Comparison of ENCODE assay signal across 21 cellular contexts in the genomic region with DNA sequence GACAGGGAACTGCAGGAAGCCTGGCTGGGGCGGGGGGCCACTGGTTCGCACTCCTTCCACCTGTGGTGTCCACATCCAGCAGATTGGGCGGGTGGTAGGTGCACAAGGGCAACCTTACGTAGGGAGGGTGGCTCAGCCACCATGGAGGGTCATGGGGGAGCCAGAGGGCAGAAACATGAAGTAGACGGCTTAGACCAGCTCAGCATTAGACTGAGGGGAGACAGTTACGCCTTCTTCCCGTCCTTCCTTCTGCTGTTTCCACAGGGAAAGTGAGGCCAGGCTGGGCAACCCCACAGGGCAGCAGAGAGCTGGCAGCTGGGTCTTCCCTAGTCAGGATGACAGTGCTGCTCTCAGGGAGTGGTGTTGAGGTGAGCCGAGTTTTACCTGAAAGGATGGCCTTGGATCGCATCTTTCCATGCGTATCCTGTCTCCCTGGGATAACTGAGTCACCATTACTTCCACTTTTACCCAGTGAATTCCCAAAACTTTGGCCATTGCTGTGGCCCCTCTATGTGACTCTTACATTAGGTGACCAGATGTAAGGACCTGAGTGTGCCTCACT.
"Had no signal": no experiment of that assay in that cellular context is flagged by ENCODE, and none has a peak within 500 bp of the region (broad histone marks: within the 10 kb centered on the region; RNA-seq: fewer than 3 reads in every experiment).

No MANE protein-coding gene starts in this region.

- H3K9me3 Mint-ChIP-seq: natural killer cell; stimulated activated naive B cell treated with anti-CD40 and anti-IgM and Interleukin-4, amounts not matched to agents 10 μg/mL and 1 μg/mL and 100 μg/mL, for 72 hours; stimulated activated naive CD8-positive, alpha-beta T cell treated with anti-CD3 and anti-CD28 coated beads, Interleukin-15, amount 100 ng/mL, for 72 hours; type B pancreatic cell had no signal

- H3K4me3 ChIP-seq: coronary artery, esophagus muscularis mucosa, gastroesophageal sphincter, heart left ventricle, left lung, prostate gland, right atrium auricular region, skin epidermis, spleen, thyroid gland had no signal

- H3K4me3 Mint-ChIP-seq: natural killer cell; stimulated activated naive B cell treated with anti-CD40 and anti-IgM and Interleukin-4, amounts not matched to agents 10 μg/mL and 1 μg/mL and 100 μg/mL, for 72 hours; stimulated activated naive CD8-positive, alpha-beta T cell treated with anti-CD3 and anti-CD28 coated beads, Interleukin-15, amount 100 ng/mL, for 72 hours; type B pancreatic cell had no signal

- H3K36me3 Mint-ChIP-seq: natural killer cell; stimulated activated naive B cell treated with anti-CD40 and anti-IgM and Interleukin-4, amounts not matched to agents 10 μg/mL and 1 μg/mL and 100 μg/mL, for 72 hours had no signal

- H3K9me3 ChIP-seq: esophagus muscularis mucosa, gastroesophageal sphincter, heart left ventricle, left lung, prostate gland, right atrium auricular region, spleen, thyroid gland had no signal

- H3K4me1 ChIP-seq: foreskin keratinocyte, left lung had no signal

- H3K27ac Mint-ChIP-seq: natural killer cell; stimulated activated naive B cell treated with anti-CD40 and anti-IgM and Interleukin-4, amounts not matched to agents 10 μg/mL and 1 μg/mL and 100 μg/mL, for 72 hours; stimulated activated naive CD8-positive, alpha-beta T cell treated with anti-CD3 and anti-CD28 coated beads, Interleukin-15, amount 100 ng/mL, for 72 hours had no signal

- ATAC-seq: foreskin keratinocyte; gastroesophageal sphincter; left cardiac atrium; stimulated activated naive B cell treated with anti-CD40 and anti-IgM and Interleukin-4, amounts not matched to agents 10 μg/mL and 1 μg/mL and 100 μg/mL, for 72 hours had no signal

- H3K27me3 ChIP-seq: esophagus muscularis mucosa, gastroesophageal sphincter, heart left ventricle, left lung, right atrium auricular region, thyroid gland had no signal

- DNase-seq: dermis blood vessel endothelial cell; effector memory CD4-positive, alpha-beta T cell; foreskin keratinocyte; heart left ventricle; hippocampal formation; left cardiac atrium; left lung; mesendoderm; natural killer cell; spleen; stimulated activated CD4-positive, alpha-beta T cell treated with anti-CD3 and anti-CD28 coated beads, Interleukin-4, amount 100 ng/mL, for 4 hours; stimulated activated naive B cell treated with anti-CD40 and anti-IgM and Interleukin-4, amounts not matched to agents 10 μg/mL and 1 μg/mL and 100 μg/mL, for 72 hours; stimulated activated naive CD8-positive, alpha-beta T cell treated with anti-CD3 and anti-CD28 coated beads, Interleukin-15, amount 100 ng/mL, for 72 hours had no signal

- H3K36me3 ChIP-seq: esophagus muscularis mucosa, gastroesophageal sphincter, heart left ventricle, left lung, prostate gland, right atrium auricular region, spleen, thyroid gland had no signal

- H3K27ac ChIP-seq: coronary artery, esophagus muscularis mucosa, foreskin keratinocyte, gastroesophageal sphincter, heart left ventricle, prostate gland, right atrium auricular region, skin epidermis, spleen, thyroid gland had no signal

- H3K27me3 Mint-ChIP-seq: type B pancreatic cell had no signal
